ENCODE assay signal across 9 cellular contexts in the genomic region with DNA sequence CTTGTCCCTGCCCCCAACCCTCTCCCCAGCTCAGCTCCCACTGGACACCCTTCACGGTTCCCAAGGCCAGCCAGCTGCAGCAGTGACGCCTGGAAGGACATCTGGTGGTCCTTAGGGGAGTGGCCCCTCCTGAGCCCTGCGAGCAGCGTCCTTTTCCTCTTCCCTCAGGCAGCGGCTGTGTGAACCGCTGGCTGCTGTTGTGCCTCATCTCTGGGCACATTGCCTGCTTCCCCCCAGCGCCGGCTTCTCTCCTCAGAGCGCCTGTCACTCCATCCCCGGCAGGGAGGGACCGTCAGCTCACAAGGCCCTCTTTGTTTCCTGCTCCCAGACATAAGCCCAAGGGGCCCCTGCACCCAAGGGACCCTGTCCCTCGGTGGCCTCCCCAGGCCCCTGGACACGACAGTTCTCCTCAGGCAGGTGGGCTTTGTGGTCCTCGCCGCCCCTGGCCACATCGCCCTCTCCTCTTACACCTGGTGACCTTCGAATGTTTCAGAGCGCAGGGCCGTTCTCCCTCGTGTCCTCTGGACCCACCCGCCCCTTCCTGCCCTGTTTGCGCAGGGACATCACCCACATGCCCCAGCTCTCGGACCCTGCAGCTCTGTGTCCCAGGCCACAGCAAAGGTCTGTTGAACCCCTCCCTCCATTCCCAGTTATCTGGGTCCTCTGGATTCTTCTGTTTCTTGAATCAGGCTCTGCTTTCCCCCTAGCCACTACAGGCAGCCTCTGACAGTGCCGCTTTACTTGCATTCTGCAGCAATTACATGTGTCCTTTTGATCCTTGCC. TPM values are rescaled to one million over a fixed set of nuclear protein-coding genes. Genes with fewer than 3 reads are reported as not detected.
A peak's percentile ranks its signal among the peaks of the same experiment; 100 is the strongest.
DNase-seq lines count a peak whose midpoint lies in the region; ATAC-seq and TF ChIP-seq lines count a peak whose summit lies in the region.
"Had no signal": no experiment of that assay in that cellular context is flagged by ENCODE, and none has a peak within 500 bp of the region (broad histone marks: within the 10 kb centered on the region; RNA-seq: fewer than 3 reads in every experiment).

No MANE protein-coding gene starts in this region.

- no peaks in the 10 kb centered on the region for H3K36me3 Mint-ChIP-seq in neural crest cell (ENCODE audit: low read depth)

- ATAC-seq in SK-N-SH treated with all-trans-retinoic acid at 6 μM for 48 hours (peak; percentile 59), HG02798 (IDR thresholded peaks at IDR 0.05; ENCODE audit: poor library complexity, unreplicated experiment) (no peak), HG03280 (IDR thresholded peaks at IDR 0.05; ENCODE audit: unreplicated experiment) (no peak), GM18907 (IDR thresholded peaks at IDR 0.05; ENCODE audit: unreplicated experiment) (no peak)

- no peaks in the 10 kb centered on the region for H3K9me3 Mint-ChIP-seq in neural crest cell

- peak overlapping the region; percentile 62 for H3K27ac Mint-ChIP-seq in neural crest cell (ENCODE audit: unreplicated experiment)

- H3K27me3 Mint-ChIP-seq in neural crest cell (ENCODE audit: low read depth), result peaks cover 3% of the 10 kb centered on the region

- H3K4me1 Mint-ChIP-seq in neural crest cell, result peaks cover 32% of the 10 kb centered on the region

- DNase-seq in Daoy (ENCODE audit: low read depth) (peak; percentile 70), fibroblast of peridontal ligament (ENCODE audit: extremely low read depth) (peak; percentile 38), neural crest cell (ENCODE audit: low read depth, low spot score) (peak; percentile 43), NCI-H2171 (lab: John Stamatoyannopoulos, UW) (no peak)
- DNase-seq: RPMI8226 had no signal

- TF ChIP-seq CTCF in neural crest cell (conservative IDR thresholded peaks at IDR 0.05), result no peak

- peak overlapping the region; percentile 76 for H3K4me3 Mint-ChIP-seq in neural crest cell

TF ChIP-seq in SK-N-SH treated with all-trans-retinoic acid at 6 μM for 48 hours, 23 proteins besides CTCF, POLR2A, EP300 and RAD21:
- TF ChIP-seq, protein P1, sequence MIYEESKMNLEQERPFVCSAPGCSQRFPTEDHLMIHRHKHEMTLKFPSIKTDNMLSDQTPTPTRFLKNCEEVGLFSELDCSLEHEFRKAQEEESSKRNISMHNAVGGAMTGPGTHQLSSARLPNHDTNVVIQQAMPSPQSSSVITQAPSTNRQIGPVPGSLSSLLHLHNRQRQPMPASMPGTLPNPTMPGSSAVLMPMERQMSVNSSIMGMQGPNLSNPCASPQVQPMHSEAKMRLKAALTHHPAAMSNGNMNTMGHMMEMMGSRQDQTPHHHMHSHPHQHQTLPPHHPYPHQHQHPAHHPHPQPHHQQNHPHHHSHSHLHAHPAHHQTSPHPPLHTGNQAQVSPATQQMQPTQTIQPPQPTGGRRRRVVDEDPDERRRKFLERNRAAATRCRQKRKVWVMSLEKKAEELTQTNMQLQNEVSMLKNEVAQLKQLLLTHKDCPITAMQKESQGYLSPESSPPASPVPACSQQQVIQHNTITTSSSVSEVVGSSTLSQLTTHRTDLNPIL (CRISPR knock-in tag; IDR thresholded peaks at IDR 0.05; ENCODE audit: low read depth), result no peak
- peak; percentile 55; the same call in 1 of the 2 replicates for TF ChIP-seq TCF4 (CRISPR knock-in tag; IDR thresholded peaks at IDR 0.05; ENCODE audit: borderline replicate concordance)
TF ChIP-seq in SK-N-SH treated with all-trans-retinoic acid at 6 μM for 48 hours: peak in this region for 1.

RNA-seq across cellular contexts. Expression of gene ANO7, which starts 35.8 kb away (rescaled TPM):
- 0.69 TPM in 1 of 2 replicates, not detected in the other for total RNA-seq in Daoy (2014; rRNA removed; shearing (Covaris generic))
- 3.2 TPM in 2 replicates for total RNA-seq in neural crest cell
